In genomic region chr1:154765970-154766369, GRCh38 we compare ENCODE assay signal across 8 cellular contexts.
DNase-seq lines count a peak whose midpoint lies in the region; ATAC-seq, FAIRE-seq and TF ChIP-seq lines count a peak whose summit lies in the region.

No MANE protein-coding gene starts in this region.

- H3K27me3 ChIP-seq in vagina = no peaks in the 10 kb centered on the region

- DNase-seq in DMS153 (lab: John Stamatoyannopoulos, UW) = peak; percentile 45
- DNase-seq in left colon = no peak
- no peak for DNase-seq in activated T-cell treated with anti-CD3 and anti-CD28 coated beads, Interleukin-2, amount 50 U/mL, for 48 hours
- no peak for DNase-seq in stimulated activated CD4-positive, alpha-beta T cell treated with anti-CD3 and anti-CD28 coated beads, Interleukin-4, amount 100 ng/mL, for 4 hours
- no peak for DNase-seq in vagina (ENCODE audit: extremely low spot score in 2 of 2)

- no peak for TF ChIP-seq POLR2A in vagina (IDR thresholded peaks at IDR 0.05)

- FAIRE-seq in TTC549 (lab: Jason Lieb, UNC) = peak; percentile 65

- intact Hi-C loops in left colon (cut with DNase I, micrococcal nuclease) = loop anchor here in 1 of 2 donors (10.0 kb wide), 1 partner anchor 109 kb away; the partner anchor contains the start of gene KCNN3
- intact Hi-C loops in vagina (cut with DNase I) = no loop called here

- H3K27ac ChIP-seq in vagina = no peak overlapping the region

- ATAC-seq in left colon (peak; percentile 62), GM21786 (IDR thresholded peaks at IDR 0.05; ENCODE audit: unreplicated experiment) (no peak)

- peak; percentile 44 for TF ChIP-seq RAD21 in Ishikawa (IDR thresholded peaks at IDR 0.05; ENCODE audit: low read depth)

- no peak for TF ChIP-seq EP300 in Ishikawa (IDR thresholded peaks at IDR 0.05; ENCODE audit: borderline replicate concordance)

- no peaks in the 10 kb centered on the region for H3K4me1 ChIP-seq in vagina

- no peaks in the 10 kb centered on the region for H3K36me3 ChIP-seq in vagina

- H3K9me3 ChIP-seq in vagina = no peaks in the 10 kb centered on the region

- no peak overlapping the region for H3K4me3 ChIP-seq in vagina

- TF ChIP-seq CTCF in vagina (IDR thresholded peaks at IDR 0.05) = no peak

TF ChIP-seq in Ishikawa, 13 proteins besides CTCF, POLR2A, EP300 and RAD21:
- no peak for TF ChIP-seq MAX (IDR thresholded peaks at IDR 0.05)
